In genomic region chr11:107857550-107858216, GRCh38 we compare ENCODE assay signal across 8 cellular contexts. TPM values are rescaled to one million over a fixed set of nuclear protein-coding genes. Genes with fewer than 3 reads are reported as not detected.
A peak's percentile ranks its signal among the peaks of the same experiment; 100 is the strongest.
DNase-seq lines count a peak whose midpoint lies in the region; ATAC-seq and TF ChIP-seq lines count a peak whose summit lies in the region.

No MANE protein-coding gene starts in this region.

- H3K36me3 ChIP-seq in SK-N-SH (replicated peaks in 1 of 2; ENCODE audit: control insufficient read depth in 1 of 2, insufficient read depth in 2 of 2, low read length in 1 of 2) (no peaks in the 10 kb centered on the region), psoas muscle (ENCODE audit: insufficient read depth in 1 of 2, low read depth in 1 of 2) (no peaks in the 10 kb centered on the region)

- no peak for DNase-seq in AG09309 (ENCODE audit: low read depth)
- DNase-seq in SK-N-SH = no peak
- DNase-seq in fibroblast of the aortic adventitia (ENCODE audit: low read depth) = peak; percentile 21
- DNase-seq in psoas muscle = no peak
- no peak for DNase-seq in MV-4-11 (lab: John Stamatoyannopoulos, UW)
- no peak for DNase-seq in NCI-H774 (lab: John Stamatoyannopoulos, UW)
- no peak for DNase-seq in GM19238 (ENCODE audit: insufficient read length, low spot score)

- CTCF ChIA-PET in SK-N-SH (lab: Yijun Ruan, JAX) = no interaction called here

- TF ChIP-seq CTCF in AG09309 (IDR thresholded peaks at IDR 0.05; ENCODE audit: control insufficient read depth, insufficient read depth, low read depth, low read length, missing control alignments) (no peak), SK-N-SH (IDR thresholded peaks at IDR 0.05) (no peak), fibroblast of the aortic adventitia (IDR thresholded peaks at IDR 0.05; ENCODE audit: insufficient read depth, low read length) (no peak), psoas muscle (IDR thresholded peaks at IDR 0.05) (no peak)

- no peak for TF ChIP-seq RAD21 in SK-N-SH (IDR thresholded peaks at IDR 0.05; ENCODE audit: low read length)

- intact Hi-C loops in psoas muscle (cut with DNase I) = no loop called here

- TF ChIP-seq EP300 in SK-N-SH (IDR thresholded peaks at IDR 0.05; ENCODE audit: borderline replicate concordance in 1 of 2, low read depth in 1 of 2, low read length in 1 of 2) = no peak

- peaks cover 4 to 5% of the 10 kb centered on the region in 2 experiments; a peak in 2 of 4 replicates for H3K4me1 ChIP-seq in SK-N-SH (ENCODE audit: control insufficient read depth in 1 of 2, insufficient read depth in 2 of 2, low read depth in 1 of 2, low read length in 1 of 2)
- peaks cover 5% of the 10 kb centered on the region for H3K4me1 ChIP-seq in psoas muscle

- peak; percentile 1 for ATAC-seq in GM21786 (IDR thresholded peaks at IDR 0.05; ENCODE audit: unreplicated experiment)
- ATAC-seq in psoas muscle = peak in 2 of 4 donors; percentile 5 to 25

- H3K27ac ChIP-seq in SK-N-SH (ENCODE audit: low read depth in 2 of 2, low read length in 1 of 2) = no peak overlapping the region
- H3K27ac ChIP-seq in psoas muscle = no peak overlapping the region

- peaks cover 11% of the 10 kb centered on the region; the same call in 1 of the 2 replicates for H3K79me2 ChIP-seq in SK-N-SH (ENCODE audit: insufficient read depth)

- H2AFZ ChIP-seq in SK-N-SH (ENCODE audit: low read depth) = peak overlapping the region; percentile 95; the same call in 1 of the 2 replicates

- no peaks in the 10 kb centered on the region; the same call in 1 of the 2 replicates for H3K27me3 ChIP-seq in SK-N-SH (ENCODE audit: insufficient read depth)
- peaks cover 0 to 9% (median 0%) of the 10 kb centered on the region in 3 donors for H3K27me3 ChIP-seq in psoas muscle (ENCODE audit: insufficient read depth in 3 of 3, low read length in 2 of 3)

- POLR2A ChIA-PET in SK-N-SH (lab: Yijun Ruan, JAX) = no interaction called here

- WGBS in SK-N-SH (ENCODE audit: low lambda C conversion rate) = 46% methylated on average over 13 of the region's 16 CpGs
- WGBS in psoas muscle, 3 donors = 42 to 46% (median 44%) methylated on average over 16 of the region's 16 CpGs

- peak overlapping the region; percentile 97 for H3K4me2 ChIP-seq in SK-N-SH

- no peaks in the 10 kb centered on the region for H3K9me2 ChIP-seq in SK-N-SH

- H3K9me3 ChIP-seq in SK-N-SH = no peaks in the 10 kb centered on the region
- H3K9me3 ChIP-seq in psoas muscle = no peaks in the 10 kb centered on the region

- H3K4me3 ChIP-seq in AG09309 (ENCODE audit: control insufficient read depth, low read depth, low read length) (peak overlapping the region; percentile 74), SK-N-SH (ENCODE audit: low read depth in 2 of 2, low read length in 1 of 2) (peak overlapping the region; percentile 72 to 82), fibroblast of the aortic adventitia (ENCODE audit: low read depth, low read length) (peak overlapping the region; percentile 76), psoas muscle (peak overlapping the region; percentile 81)

- H3F3A ChIP-seq in SK-N-SH (replicated peaks; ENCODE audit: insufficient read depth) = peaks cover 6% of the 10 kb centered on the region

- peak overlapping the region; percentile 63; the same call in 1 of the 2 replicates for H3K9ac ChIP-seq in SK-N-SH

- 0 out of 2 replicates have a peak, but pooled peaks cover 3% of the 10 kb centered on the region for H4K20me1 ChIP-seq in SK-N-SH (ENCODE audit: insufficient read depth)

TF ChIP-seq in SK-N-SH, 30 proteins besides CTCF, POLR2A, EP300 and RAD21:
- no peak for TF ChIP-seq MEF2A (IDR thresholded peaks at IDR 0.05; ENCODE audit: borderline replicate concordance, low read depth)
- TF ChIP-seq NFIC (IDR thresholded peaks at IDR 0.05; ENCODE audit: borderline replicate concordance) = no peak
- TF ChIP-seq TCF12 (IDR thresholded peaks at IDR 0.05) = no peak
- TF ChIP-seq ELF1 (IDR thresholded peaks at IDR 0.05) = no peak
- TF ChIP-seq SMC3 (IDR thresholded peaks at IDR 0.05; ENCODE audit: low read depth, low read length) = no peak
- TF ChIP-seq SIN3A (IDR thresholded peaks at IDR 0.05; ENCODE audit: borderline replicate concordance, low read depth, low read length) = no peak
- TF ChIP-seq GATA2 (CRISPR knock-in tag; IDR thresholded peaks at IDR 0.05) = no peak
- TF ChIP-seq, protein P1, sequence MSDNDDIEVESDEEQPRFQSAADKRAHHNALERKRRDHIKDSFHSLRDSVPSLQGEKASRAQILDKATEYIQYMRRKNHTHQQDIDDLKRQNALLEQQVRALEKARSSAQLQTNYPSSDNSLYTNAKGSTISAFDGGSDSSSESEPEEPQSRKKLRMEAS (IDR thresholded peaks at IDR 0.05; ENCODE audit: low read depth) = no peak

RNA-seq across cellular contexts. Expression of gene SLC35F2, which starts 0.9 kb away (rescaled TPM):
- 12.4 and 14.3 TPM in 2 replicates for polyA plus RNA-seq in SK-N-SH (2012; rRNA removed)
- polyA plus RNA-seq in SK-N-SH (2012; cell fraction: cytosol; rRNA removed) = 13.7 and 14.5 TPM in 2 replicates
- polyA plus RNA-seq in SK-N-SH (2012; cell fraction: nucleus; rRNA removed) = 3.9 and 7.0 TPM in 2 replicates
- 9.6 and 9.9 TPM in 2 replicates for total RNA-seq in fibroblast of the aortic adventitia (ENCODE audit: low replicate concordance)
- total RNA-seq in psoas muscle = 1 to 10 TPM in 3 of 4 donors, under 1 TPM in 1; 0.53 to 1.7 (median 1.1) TPM
- under 1 TPM; 0.37 to 0.70 (median 0.43) TPM for polyA plus RNA-seq in psoas muscle
